In the genomic region with DNA sequence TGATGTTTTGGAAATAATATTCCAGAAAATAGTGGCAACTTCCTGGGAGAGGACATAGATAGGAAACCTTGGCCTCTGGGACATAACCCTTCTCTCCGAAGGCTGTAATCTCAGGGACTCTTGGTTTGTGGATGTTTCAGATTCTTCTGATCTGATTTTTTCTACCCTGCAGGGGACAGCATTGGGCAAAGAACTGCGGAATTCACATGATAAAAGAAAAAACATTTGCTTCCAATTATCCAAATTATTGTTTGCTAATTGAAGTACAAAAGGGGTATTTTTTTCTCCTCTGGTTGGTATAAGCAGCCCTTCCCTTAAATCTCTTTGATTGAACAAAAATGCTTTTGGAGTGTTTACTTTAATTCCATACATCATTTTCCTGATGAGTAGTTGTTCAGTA, we compare ENCODE assay signal across 24 cellular contexts.
DNase-seq lines count a peak whose midpoint lies in the region; ATAC-seq and TF ChIP-seq lines count a peak whose summit lies in the region.
"Had no signal": no experiment of that assay in that cellular context is flagged by ENCODE, and none has a peak within 500 bp of the region (broad histone marks: within the 10 kb centered on the region; RNA-seq: fewer than 3 reads in every experiment).

No MANE protein-coding gene starts in this region.

- H3K9me3 Mint-ChIP-seq in neural progenitor cell: no peaks in the 10 kb centered on the region
- H3K9me3 Mint-ChIP-seq in activated T-helper 17 cell treated with anti-CD3 and anti-CD28 coated beads, Interleukin-2, amount 50 U/mL, for 72 hours: no peaks in the 10 kb centered on the region
- H3K9me3 Mint-ChIP-seq: activated CD4-positive, alpha-beta T cell treated with anti-CD3 and anti-CD28 coated beads, Interleukin-2, amount 10 ng/mL, durations not matched to agents 7 days and 5 days; activated naive CD8-positive, alpha-beta T cell treated with anti-CD3 and anti-CD28 coated beads for 36 hours; stimulated activated effector memory CD8-positive, alpha-beta T cell treated with anti-CD3 and anti-CD28 coated beads, Interleukin-12 subunit alpha, Interleukin-12 subunit beta, amount 100 ng/mL, for 72 hours had no signal

- no peak for ATAC-seq in activated T-helper 17 cell treated with anti-CD3 and anti-CD28 coated beads, Interleukin-2, amount 50 U/mL, for 72 hours (replicated peaks)
- ATAC-seq in HG03565 (IDR thresholded peaks at IDR 0.05; ENCODE audit: unreplicated experiment): no peak
- ATAC-seq in HG02571 (IDR thresholded peaks at IDR 0.05; ENCODE audit: unreplicated experiment): no peak
- ATAC-seq: heart left ventricle; stimulated activated effector memory CD8-positive, alpha-beta T cell treated with anti-CD3 and anti-CD28 coated beads, Interleukin-12 subunit alpha, Interleukin-12 subunit beta, amount 100 ng/mL, for 72 hours had no signal

- H3K27ac Mint-ChIP-seq in neural progenitor cell: no peak overlapping the region
- H3K27ac Mint-ChIP-seq in activated T-helper 17 cell treated with anti-CD3 and anti-CD28 coated beads, Interleukin-2, amount 50 U/mL, for 72 hours: no peak overlapping the region
- H3K27ac Mint-ChIP-seq: activated CD4-positive, alpha-beta T cell treated with anti-CD3 and anti-CD28 coated beads, Interleukin-2, amount 10 ng/mL, durations not matched to agents 7 days and 5 days; activated naive CD8-positive, alpha-beta T cell treated with anti-CD3 and anti-CD28 coated beads for 36 hours; CD14-positive monocyte; stimulated activated effector memory CD8-positive, alpha-beta T cell treated with anti-CD3 and anti-CD28 coated beads, Interleukin-12 subunit alpha, Interleukin-12 subunit beta, amount 100 ng/mL, for 72 hours had no signal

- no peak overlapping the region for H3K4me3 Mint-ChIP-seq in neural progenitor cell
- no peak overlapping the region for H3K4me3 Mint-ChIP-seq in activated T-helper 17 cell treated with anti-CD3 and anti-CD28 coated beads, Interleukin-2, amount 50 U/mL, for 72 hours
- H3K4me3 Mint-ChIP-seq: activated CD4-positive, alpha-beta T cell treated with anti-CD3 and anti-CD28 coated beads, Interleukin-2, amount 10 ng/mL, durations not matched to agents 7 days and 5 days; activated naive CD8-positive, alpha-beta T cell treated with anti-CD3 and anti-CD28 coated beads for 36 hours; CD14-positive monocyte; stimulated activated effector memory CD8-positive, alpha-beta T cell treated with anti-CD3 and anti-CD28 coated beads, Interleukin-12 subunit alpha, Interleukin-12 subunit beta, amount 100 ng/mL, for 72 hours had no signal

- H3F3A ChIP-seq in neural progenitor cell (ENCODE audit: low read depth): no peaks in the 10 kb centered on the region

- H3K27ac ChIP-seq in neural progenitor cell: no peak overlapping the region
- H3K27ac ChIP-seq: heart left ventricle, HL-60, KMS-11, tibial artery had no signal

- no peaks in the 10 kb centered on the region for H3K79me2 ChIP-seq in neural progenitor cell (ENCODE audit: low read depth)

- no peaks in the 10 kb centered on the region for H3K9me3 ChIP-seq in neural progenitor cell (ENCODE audit: low read depth)
- H3K9me3 ChIP-seq: tibial artery had no signal

- DNase-seq in COR-L47 (lab: John Stamatoyannopoulos, UW): peak; percentile 7
- DNase-seq in NCI-H1436 treated with DMSO at 0.1 percent for 48 hours (lab: John Stamatoyannopoulos, UW): peak; percentile 4
- peak in 1 of 2 donors; percentile 19 for DNase-seq in cardiac fibroblast (ENCODE audit: low read depth in 2 of 2)
- peak; percentile 6 for DNase-seq in neural progenitor cell (ENCODE audit: low spot score)
- DNase-seq in MV-4-11 (lab: John Stamatoyannopoulos, UW): no peak
- DNase-seq: activated CD4-positive, alpha-beta T cell treated with anti-CD3 and anti-CD28 coated beads, Interleukin-2, amount 10 ng/mL, durations not matched to agents 7 days and 5 days; activated naive CD8-positive, alpha-beta T cell treated with anti-CD3 and anti-CD28 coated beads for 36 hours; activated T-cell treated with anti-CD3 and anti-CD28 coated beads, Interleukin-2, amount 50 U/mL, for 1 hour; cerebellar nuclear complex; HCEC 1CT; heart left ventricle; kidney; NCI-H187 treated with DMSO at 0.1 percent for 48 hours; NCI-H774; SHP77; T-helper 9 cell; tibial artery had no signal

- H4K20me1 ChIP-seq in neural progenitor cell (ENCODE audit: low read depth): no peaks in the 10 kb centered on the region

- TF ChIP-seq CTCF in cardiac fibroblast (IDR thresholded peaks at IDR 0.05; ENCODE audit: low read depth, low read length): peak; percentile 22
- peak; percentile 33 for TF ChIP-seq CTCF in neural progenitor cell (IDR thresholded peaks at IDR 0.05)

- peaks cover 7% of the 10 kb centered on the region for H3K27me3 Mint-ChIP-seq in neural progenitor cell (ENCODE audit: insufficient read depth, low read depth)
- no peaks in the 10 kb centered on the region for H3K27me3 Mint-ChIP-seq in activated T-helper 17 cell treated with anti-CD3 and anti-CD28 coated beads, Interleukin-2, amount 50 U/mL, for 72 hours
- H3K27me3 Mint-ChIP-seq: activated CD4-positive, alpha-beta T cell treated with anti-CD3 and anti-CD28 coated beads, Interleukin-2, amount 10 ng/mL, durations not matched to agents 7 days and 5 days had no signal

- peaks cover 25% of the 10 kb centered on the region for H3K4me1 Mint-ChIP-seq in neural progenitor cell
- H3K4me1 Mint-ChIP-seq in activated T-helper 17 cell treated with anti-CD3 and anti-CD28 coated beads, Interleukin-2, amount 50 U/mL, for 72 hours: no peaks in the 10 kb centered on the region
- H3K4me1 Mint-ChIP-seq: activated CD4-positive, alpha-beta T cell treated with anti-CD3 and anti-CD28 coated beads, Interleukin-2, amount 10 ng/mL, durations not matched to agents 7 days and 5 days; activated naive CD8-positive, alpha-beta T cell treated with anti-CD3 and anti-CD28 coated beads for 36 hours; CD14-positive monocyte; stimulated activated effector memory CD8-positive, alpha-beta T cell treated with anti-CD3 and anti-CD28 coated beads, Interleukin-12 subunit alpha, Interleukin-12 subunit beta, amount 100 ng/mL, for 72 hours had no signal

- H3K9ac ChIP-seq in neural progenitor cell: no peak overlapping the region
- H3K9ac ChIP-seq: KMS-11 had no signal

- H2AFZ ChIP-seq in neural progenitor cell (replicated peaks): no peak overlapping the region

- H3K4me1 ChIP-seq in neural progenitor cell: no peaks in the 10 kb centered on the region
- H3K4me1 ChIP-seq: heart left ventricle, tibial artery had no signal

- H3K36me3 Mint-ChIP-seq in neural progenitor cell: no peaks in the 10 kb centered on the region
- no peaks in the 10 kb centered on the region for H3K36me3 Mint-ChIP-seq in activated T-helper 17 cell treated with anti-CD3 and anti-CD28 coated beads, Interleukin-2, amount 50 U/mL, for 72 hours (ENCODE audit: low read depth)
- H3K36me3 Mint-ChIP-seq: activated naive CD8-positive, alpha-beta T cell treated with anti-CD3 and anti-CD28 coated beads for 36 hours; CD14-positive monocyte; stimulated activated effector memory CD8-positive, alpha-beta T cell treated with anti-CD3 and anti-CD28 coated beads, Interleukin-12 subunit alpha, Interleukin-12 subunit beta, amount 100 ng/mL, for 72 hours had no signal

- no peak overlapping the region for H3K4me2 ChIP-seq in neural progenitor cell
- H3K4me2 ChIP-seq: KMS-11 had no signal

- H3K36me3 ChIP-seq in neural progenitor cell: no peaks in the 10 kb centered on the region
- H3K36me3 ChIP-seq: heart left ventricle, tibial artery had no signal

- H3K27me3 ChIP-seq in neural progenitor cell: no peaks in the 10 kb centered on the region
- H3K27me3 ChIP-seq: heart left ventricle had no signal

- H3K4me3 ChIP-seq in cardiac fibroblast (replicated peaks in 1 of 2; ENCODE audit: low read depth in 2 of 2, low read length in 2 of 2) (no peak overlapping the region), neural progenitor cell (no peak overlapping the region)
- H3K4me3 ChIP-seq: heart left ventricle, tibial artery had no signal
